Comparison of ENCODE assay signal across 24 cellular contexts in genomic region chr20:9981834-9982233, GRCh38. TPM values are rescaled to one million over a fixed set of nuclear protein-coding genes. Genes with fewer than 3 reads are reported as not detected.
A peak's percentile ranks its signal among the peaks of the same experiment; 100 is the strongest.
DNase-seq lines count a peak whose midpoint lies in the region; TF ChIP-seq lines count a peak whose summit lies in the region.
"Had no signal": no experiment of that assay in that cellular context is flagged by ENCODE, and none has a peak within 500 bp of the region (broad histone marks: within the 10 kb centered on the region; RNA-seq: fewer than 3 reads in every experiment).

No MANE protein-coding gene starts in this region.

- no peaks in the 10 kb centered on the region for H3K9me3 ChIP-seq in adrenal gland (replicated peaks in 1 of 3)
- H3K9me3 ChIP-seq: Caco-2, sigmoid colon had no signal

- 29 to 46% (median 35%) methylated on average over 2 of the region's 2 CpGs for WGBS in adrenal gland, 4 donors

- peaks cover 39% of the 10 kb centered on the region for H3K4me1 Mint-ChIP-seq in nephron
- H3K4me1 Mint-ChIP-seq: activated CD4-positive, alpha-beta memory T cell treated with anti-CD3 and anti-CD28 coated beads, Interleukin-2, amount 10 ng/mL, durations not matched to agents 7 days and 5 days; activated naive CD4-positive, alpha-beta T cell treated with anti-CD3 and anti-CD28 coated beads, Interleukin-2, amount 10 ng/mL, durations not matched to agents 7 days and 5 days; T-helper 17 cell had no signal

- H3K36me3 Mint-ChIP-seq in nephron (ENCODE audit: low read depth) = no peaks in the 10 kb centered on the region
- H3K36me3 Mint-ChIP-seq: activated naive CD4-positive, alpha-beta T cell treated with anti-CD3 and anti-CD28 coated beads, Interleukin-2, amount 10 ng/mL, durations not matched to agents 7 days and 5 days; naive thymus-derived CD4-positive, alpha-beta T cell had no signal

- H3K27ac ChIP-seq in adrenal gland = no peak overlapping the region
- H3K27ac ChIP-seq: foreskin keratinocyte, sigmoid colon had no signal

- no peak for TF ChIP-seq POLR2A in adrenal gland (IDR thresholded peaks at IDR 0.05)

- peak overlapping the region in 2 of 3 experiments; percentile 19 to 54 for H3K27ac Mint-ChIP-seq in nephron
- H3K27ac Mint-ChIP-seq: activated CD4-positive, alpha-beta memory T cell treated with anti-CD3 and anti-CD28 coated beads, Interleukin-2, amount 10 ng/mL, durations not matched to agents 7 days and 5 days; activated naive CD4-positive, alpha-beta T cell treated with anti-CD3 and anti-CD28 coated beads, Interleukin-2, amount 10 ng/mL, durations not matched to agents 7 days and 5 days; naive thymus-derived CD4-positive, alpha-beta T cell; stimulated activated naive CD8-positive, alpha-beta T cell treated with anti-CD3 and anti-CD28 coated beads, Interleukin-15, Interleukin-2, amounts not matched to agents 100 ng/mL and 50 ng/mL, for 24 hours; T-helper 17 cell had no signal

- DNase-seq in NCI-H1092 treated with DMSO at 0.1 percent for 48 hours (lab: John Stamatoyannopoulos, UW) = peak; percentile 9
- no peak for DNase-seq in NCI-H1092 (lab: John Stamatoyannopoulos, UW)
- peak; percentile 72 for DNase-seq in NCI-H1105 treated with DMSO at 0.1 percent for 48 hours (lab: John Stamatoyannopoulos, UW)
- DNase-seq in amniotic epithelial cell (ENCODE audit: low read depth) = peak; percentile 52
- no peak for DNase-seq in cortex of kidney (lab: John Stamatoyannopoulos, UW)
- no peak for DNase-seq in adrenal gland
- DNase-seq in HEK293T (ENCODE audit: extremely low spot score) = no peak
- DNase-seq: 8988T; activated CD4-positive, alpha-beta memory T cell treated with anti-CD3 and anti-CD28 coated beads, Interleukin-2, amount 10 ng/mL, durations not matched to agents 7 days and 5 days; activated naive CD4-positive, alpha-beta T cell treated with anti-CD3 and anti-CD28 coated beads, Interleukin-2, amount 10 ng/mL, durations not matched to agents 7 days and 5 days; Caco-2; foreskin keratinocyte; hippocampal formation; islet precursor cell; Karpas-422; naive thymus-derived CD4-positive, alpha-beta T cell; NCI-H524 treated with DMSO at 0.1 percent for 48 hours; SIG-M5; sigmoid colon; stimulated activated CD4-positive, alpha-beta T cell treated with anti-CD3 and anti-CD28 coated beads, Interleukin-2, amount 100 ng/mL, for 24 hours; T-helper 17 cell; trophoblast cell had no signal

- peaks cover 0 to 10% of the 10 kb centered on the region in 2 donors for H3K4me1 ChIP-seq in adrenal gland (replicated peaks in 1 of 2)
- H3K4me1 ChIP-seq: Caco-2 had no signal

- H3K27me3 Mint-ChIP-seq in nephron (ENCODE audit: low read depth) = peaks cover 6% of the 10 kb centered on the region
- H3K27me3 Mint-ChIP-seq: activated naive CD4-positive, alpha-beta T cell treated with anti-CD3 and anti-CD28 coated beads, Interleukin-2, amount 10 ng/mL, durations not matched to agents 7 days and 5 days; T-helper 17 cell had no signal

- intact Hi-C loops in adrenal gland (cut with DNase I) = loop anchor here in 1 of 2 donors (2.0 kb wide), 1 partner anchor 451 kb away; no protein-coding TSS in a partner anchor

- H3K27me3 ChIP-seq in adrenal gland = no peaks in the 10 kb centered on the region
- H3K27me3 ChIP-seq: foreskin keratinocyte, sigmoid colon had no signal

- CTCF ChIA-PET in HEK293T (lab: Yijun Ruan, JAX) = interaction anchor here (0.9 to 5.7 kb wide), 2 partner anchors 109 to 244 kb away, joined by 3 to 29 read pairs; no protein-coding TSS in a partner anchor

- no peak overlapping the region for H3K4me3 ChIP-seq in adrenal gland
- H3K4me3 ChIP-seq: sigmoid colon had no signal

- H3K36me3 ChIP-seq in adrenal gland (replicated peaks in 1 of 2) = no peaks in the 10 kb centered on the region
- H3K36me3 ChIP-seq: sigmoid colon had no signal

- POLR2A ChIA-PET in HEK293T (lab: Yijun Ruan, JAX) = no interaction called here

- H3K4me3 Mint-ChIP-seq in nephron = no peak overlapping the region
- H3K4me3 Mint-ChIP-seq: activated CD4-positive, alpha-beta memory T cell treated with anti-CD3 and anti-CD28 coated beads, Interleukin-2, amount 10 ng/mL, durations not matched to agents 7 days and 5 days; activated naive CD4-positive, alpha-beta T cell treated with anti-CD3 and anti-CD28 coated beads, Interleukin-2, amount 10 ng/mL, durations not matched to agents 7 days and 5 days; naive thymus-derived CD4-positive, alpha-beta T cell; stimulated activated naive CD8-positive, alpha-beta T cell treated with anti-CD3 and anti-CD28 coated beads, Interleukin-15, Interleukin-2, amounts not matched to agents 100 ng/mL and 50 ng/mL, for 24 hours; T-helper 17 cell had no signal

- H3K9me3 Mint-ChIP-seq in nephron = no peaks in the 10 kb centered on the region
- H3K9me3 Mint-ChIP-seq: activated CD4-positive, alpha-beta memory T cell treated with anti-CD3 and anti-CD28 coated beads, Interleukin-2, amount 10 ng/mL, durations not matched to agents 7 days and 5 days; activated naive CD4-positive, alpha-beta T cell treated with anti-CD3 and anti-CD28 coated beads, Interleukin-2, amount 10 ng/mL, durations not matched to agents 7 days and 5 days; naive thymus-derived CD4-positive, alpha-beta T cell; stimulated activated naive CD8-positive, alpha-beta T cell treated with anti-CD3 and anti-CD28 coated beads, Interleukin-15, Interleukin-2, amounts not matched to agents 100 ng/mL and 50 ng/mL, for 24 hours had no signal

- TF ChIP-seq CTCF in nephron (IDR thresholded peaks at IDR 0.05; ENCODE audit: unreplicated experiment in 3 of 3) (no peak), adrenal gland (IDR thresholded peaks at IDR 0.05) (no peak)

TF ChIP-seq in HEK293T, 16 proteins besides CTCF, POLR2A, EP300 and RAD21:
- TF ChIP-seq HDGF (IDR thresholded peaks at IDR 0.05; ENCODE audit: borderline replicate concordance) (no peak), FOXM1 (IDR thresholded peaks at IDR 0.05; ENCODE audit: borderline replicate concordance) (no peak), ARNT (IDR thresholded peaks at IDR 0.05) (no peak), SP1 (IDR thresholded peaks at IDR 0.05) (no peak), LEF1 (IDR thresholded peaks at IDR 0.05; ENCODE audit: borderline replicate concordance) (no peak), FOXK2 (IDR thresholded peaks at IDR 0.05) (no peak), NFRKB (IDR thresholded peaks at IDR 0.05) (no peak), TARDBP (IDR thresholded peaks at IDR 0.05) (no peak), SUZ12 (IDR thresholded peaks at IDR 0.05) (no peak), L3MBTL2 (conservative IDR thresholded peaks at IDR 0.05) (no peak), ZNF384 (IDR thresholded peaks at IDR 0.05) (no peak), BHLHE40 (IDR thresholded peaks at IDR 0.05; ENCODE audit: borderline replicate concordance) (no peak), PKNOX1 (IDR thresholded peaks at IDR 0.05) (no peak), CTBP1 (IDR thresholded peaks at IDR 0.05; ENCODE audit: borderline replicate concordance) (no peak), ELF4 (IDR thresholded peaks at IDR 0.05) (no peak), FOXA1 (IDR thresholded peaks at IDR 0.05) (no peak)

RNA-seq across cellular contexts. Expression of gene ANKEF1, which starts 53.0 kb away (rescaled TPM):
- 1 to 10 TPM; 1.6 to 7.2 (median 3.2) TPM for total RNA-seq in adrenal gland
- polyA plus RNA-seq in adrenal gland = 1 to 10 TPM in 1 of 3 donors, under 1 TPM in 2; 0.61 to 5.0 (median 0.88) TPM

Comparison
In these comparisons a context has a peak if more than half of its experiments do, and no peak if none do; other contexts are left out.
1. DNase-seq: peak in NCI-H1092 treated with DMSO at 0.1 percent for 48 hours (single experiment), NCI-H1105 treated with DMSO at 0.1 percent for 48 hours (single experiment) and amniotic epithelial cell (single experiment); none in NCI-H1092 (single experiment), cortex of kidney (single experiment), adrenal gland (0 of 7) and HEK293T (single experiment).